ENCODE assay signal across 8 cellular contexts in genomic region chr3:122890077-122890484, GRCh38.
A peak's percentile ranks its signal among the peaks of the same experiment; 100 is the strongest.
DNase-seq lines count a peak whose midpoint lies in the region; ATAC-seq, FAIRE-seq and TF ChIP-seq lines count a peak whose summit lies in the region.

No MANE protein-coding gene starts in this region.

- H3K36me3 ChIP-seq in BE2C (no peaks in the 10 kb centered on the region), gastroesophageal sphincter (peaks cover 0 to 9% of the 10 kb centered on the region in 2 donors)

- no peaks in the 10 kb centered on the region for H3K27me3 ChIP-seq in BE2C
- H3K27me3 ChIP-seq in gastroesophageal sphincter: no peaks in the 10 kb centered on the region

- H3K9me3 ChIP-seq in BE2C (no peaks in the 10 kb centered on the region), gastroesophageal sphincter (no peaks in the 10 kb centered on the region)

- 5 to 17% methylated on average over 1 to 4 of the region's 4 CpGs for WGBS in gastroesophageal sphincter (ENCODE audit: low coverage in 1 of 2), 2 donors

- TF ChIP-seq CTCF in BE2C (IDR thresholded peaks at IDR 0.05; ENCODE audit: low read depth, low read length) (no peak), gastroesophageal sphincter (IDR thresholded peaks at IDR 0.05) (no peak), progenitor cell of endocrine pancreas (IDR thresholded peaks at IDR 0.05; ENCODE audit: unreplicated experiment) (no peak)

- H3K27me3 Mint-ChIP-seq in progenitor cell of endocrine pancreas: peaks cover 3% of the 10 kb centered on the region
- H3K27me3 Mint-ChIP-seq in immature natural killer cell (ENCODE audit: low read depth in 3 of 3): peaks cover 2 to 5% (median 2%) of the 10 kb centered on the region in 3 donors

- ATAC-seq in GM18909 (IDR thresholded peaks at IDR 0.05; ENCODE audit: poor library complexity, unreplicated experiment): peak; percentile 76
- peak; percentile 81 for ATAC-seq in gastroesophageal sphincter

- H3K36me3 Mint-ChIP-seq in progenitor cell of endocrine pancreas (ENCODE audit: insufficient read depth) (peaks cover 2% of the 10 kb centered on the region), immature natural killer cell (peaks cover 3 to 9% (median 3%) of the 10 kb centered on the region in 3 donors)

- no peak overlapping the region for H3K4me3 ChIP-seq in BE2C (ENCODE audit: low read depth, low read length)
- H3K4me3 ChIP-seq in gastroesophageal sphincter: no peak overlapping the region

- H3K4me1 ChIP-seq in BE2C: peaks cover 22% of the 10 kb centered on the region
- H3K4me1 ChIP-seq in gastroesophageal sphincter: peaks cover 0 to 32% (median 7%) of the 10 kb centered on the region in 3 donors

- no peak for FAIRE-seq in frontal cortex (lab: Jason Lieb, UNC)

- H3K4me3 Mint-ChIP-seq in progenitor cell of endocrine pancreas (ENCODE audit: low read depth) (no peak overlapping the region), immature natural killer cell (no peak overlapping the region)

- H3K27ac ChIP-seq in gastroesophageal sphincter: peak overlapping the region in 2 of 4 donors; percentile 4 to 27

- TF ChIP-seq POLR2A in gastroesophageal sphincter (IDR thresholded peaks at IDR 0.05): no peak

- peak overlapping the region; percentile 62 for H3K27ac Mint-ChIP-seq in progenitor cell of endocrine pancreas
- H3K27ac Mint-ChIP-seq in immature natural killer cell: no peak overlapping the region

- DNase-seq in BE2C (peak; percentile 45), NCI-H2171 treated with DMSO at 0.1 percent for 48 hours (lab: John Stamatoyannopoulos, UW) (peak; percentile 95), progenitor cell of endocrine pancreas (ENCODE audit: low spot score, unreplicated experiment) (no peak), immature natural killer cell (no peak), NCI-H524 treated with DMSO at 0.1 percent for 48 hours (lab: John Stamatoyannopoulos, UW) (no peak), frontal cortex (ENCODE audit: low spot score in 2 of 2) (no peak)

- no peak for TF ChIP-seq EP300 in gastroesophageal sphincter (IDR thresholded peaks at IDR 0.05)

- H3K9me3 Mint-ChIP-seq in progenitor cell of endocrine pancreas (ENCODE audit: low read depth) (no peaks in the 10 kb centered on the region), immature natural killer cell (no peaks in the 10 kb centered on the region)

- H3K4me1 Mint-ChIP-seq in progenitor cell of endocrine pancreas (ENCODE audit: low read depth) (peaks cover 14% of the 10 kb centered on the region), immature natural killer cell (peaks cover 8 to 11% of the 10 kb centered on the region in 2 donors)

Comparison
In these comparisons a context has a peak if more than half of its experiments do, and no peak if none do; other contexts are left out.
1. DNase-seq: peak in BE2C (single experiment) and NCI-H2171 treated with DMSO at 0.1 percent for 48 hours (single experiment); none in progenitor cell of endocrine pancreas (single experiment), immature natural killer cell (0 of 3), NCI-H524 treated with DMSO at 0.1 percent for 48 hours (single experiment) and frontal cortex (0 of 2).